In genomic region chr12:67382206-67382871, GRCh38 we compare ENCODE assay signal across 28 cellular contexts.
DNase-seq lines count a peak whose midpoint lies in the region; ATAC-seq and TF ChIP-seq lines count a peak whose summit lies in the region.
"Had no signal": no experiment of that assay in that cellular context is flagged by ENCODE, and none has a peak within 500 bp of the region (broad histone marks: within the 10 kb centered on the region; RNA-seq: fewer than 3 reads in every experiment).

No MANE protein-coding gene starts in this region.

- no peaks in the 10 kb centered on the region for H3K79me2 ChIP-seq in neural progenitor cell (ENCODE audit: low read depth)
- H3K79me2 ChIP-seq in trophoblast cell (ENCODE audit: control insufficient read depth, insufficient read depth, low read length, poor library complexity): no peaks in the 10 kb centered on the region

- H3K27ac ChIP-seq in left lung (peak overlapping the region in 1 of 2 donors; percentile 22), neural progenitor cell (no peak overlapping the region), trophoblast cell (ENCODE audit: low read depth, low read length) (no peak overlapping the region)
- H3K27ac ChIP-seq: BLaER1 treated with 17β-estradiol and CSF1 and Interleukin-3, amounts not matched to agents 10 nM and 100 nM; foreskin keratinocyte; neutrophil had no signal

- no peak overlapping the region for H2AFZ ChIP-seq in neural progenitor cell (replicated peaks)
- no peak overlapping the region for H2AFZ ChIP-seq in trophoblast cell (ENCODE audit: insufficient read depth, low read length, poor library complexity)

- H3K27me3 Mint-ChIP-seq in neural progenitor cell (ENCODE audit: insufficient read depth, low read depth): no peaks in the 10 kb centered on the region
- H3K27me3 Mint-ChIP-seq in activated CD4-positive, alpha-beta memory T cell treated with anti-CD3 and anti-CD28 coated beads, Interleukin-2, amount 10 ng/mL, durations not matched to agents 7 days and 5 days: peaks cover 1% of the 10 kb centered on the region
- H3K27me3 Mint-ChIP-seq: activated CD8-positive, alpha-beta T cell treated with anti-CD3 and anti-CD28 coated beads for 36 hours; dendritic cell treated with granulocyte-macrophage colony-stimulating factor and Interleukin-4, amounts not matched to agents 40 ng/mL and 50 ng/mL, for 4 days; stimulated activated naive CD8-positive, alpha-beta T cell treated with anti-CD3 and anti-CD28 coated beads, Interleukin-15, amount 100 ng/mL, for 72 hours had no signal

- no peak overlapping the region for H3K4me2 ChIP-seq in neural progenitor cell
- no peak overlapping the region for H3K4me2 ChIP-seq in trophoblast cell (ENCODE audit: low read length)
- H3K4me2 ChIP-seq: BLaER1 treated with 17β-estradiol and CSF1 and Interleukin-3, amounts not matched to agents 10 nM and 100 nM had no signal

- no peaks in the 10 kb centered on the region for H3K79me1 ChIP-seq in trophoblast cell (ENCODE audit: low read length)

- ATAC-seq in HG02885 (IDR thresholded peaks at IDR 0.05; ENCODE audit: poor library complexity, unreplicated experiment) (peak; percentile 38), left lung (peak; percentile 36)
- ATAC-seq: activated CD8-positive, alpha-beta T cell treated with anti-CD3 and anti-CD28 coated beads for 36 hours; foreskin keratinocyte; Right ventricle myocardium inferior; stimulated activated naive CD8-positive, alpha-beta T cell treated with anti-CD3 and anti-CD28 coated beads, Interleukin-15, amount 100 ng/mL, for 72 hours had no signal

- no peak overlapping the region for H3K23ac ChIP-seq in trophoblast cell (ENCODE audit: low read length)

- H3F3A ChIP-seq in neural progenitor cell (ENCODE audit: low read depth): no peaks in the 10 kb centered on the region

- TF ChIP-seq CTCF in choroid plexus epithelial cell (conservative IDR thresholded peaks at IDR 0.05; ENCODE audit: low read depth, low read length) (no peak), left lung (IDR thresholded peaks at IDR 0.05) (no peak), neural progenitor cell (IDR thresholded peaks at IDR 0.05) (no peak)

- no peak overlapping the region for H3K4me3 Mint-ChIP-seq in neural progenitor cell
- no peak overlapping the region for H3K4me3 Mint-ChIP-seq in activated CD4-positive, alpha-beta memory T cell treated with anti-CD3 and anti-CD28 coated beads, Interleukin-2, amount 10 ng/mL, durations not matched to agents 7 days and 5 days
- H3K4me3 Mint-ChIP-seq: activated CD8-positive, alpha-beta T cell treated with anti-CD3 and anti-CD28 coated beads for 36 hours; dendritic cell treated with granulocyte-macrophage colony-stimulating factor and Interleukin-4, amounts not matched to agents 40 ng/mL and 50 ng/mL, for 4 days; stimulated activated naive CD8-positive, alpha-beta T cell treated with anti-CD3 and anti-CD28 coated beads, Interleukin-15, amount 100 ng/mL, for 72 hours had no signal

- no peak overlapping the region for H2AK5ac ChIP-seq in trophoblast cell (ENCODE audit: low read length)

- H3K27ac Mint-ChIP-seq in neural progenitor cell: no peak overlapping the region
- H3K27ac Mint-ChIP-seq in activated CD4-positive, alpha-beta memory T cell treated with anti-CD3 and anti-CD28 coated beads, Interleukin-2, amount 10 ng/mL, durations not matched to agents 7 days and 5 days: no peak overlapping the region
- H3K27ac Mint-ChIP-seq: activated CD8-positive, alpha-beta T cell treated with anti-CD3 and anti-CD28 coated beads for 36 hours; dendritic cell treated with granulocyte-macrophage colony-stimulating factor and Interleukin-4, amounts not matched to agents 40 ng/mL and 50 ng/mL, for 4 days had no signal

- no peaks in the 10 kb centered on the region for H3K36me3 ChIP-seq in left lung
- H3K36me3 ChIP-seq in neural progenitor cell: no peaks in the 10 kb centered on the region
- H3K36me3 ChIP-seq in trophoblast cell (ENCODE audit: control insufficient read depth in 1 of 2, insufficient read depth in 2 of 2, low read length in 2 of 2): no peaks in the 10 kb centered on the region
- H3K36me3 ChIP-seq: BLaER1 treated with 17β-estradiol and CSF1 and Interleukin-3, amounts not matched to agents 10 nM and 100 nM; HAP-1; neutrophil; tibial nerve had no signal

- H3K4me3 ChIP-seq in choroid plexus epithelial cell (ENCODE audit: low read depth, low read length) (no peak overlapping the region), left lung (no peak overlapping the region), neural progenitor cell (no peak overlapping the region), trophoblast cell (ENCODE audit: low read depth, low read length) (no peak overlapping the region)
- H3K4me3 ChIP-seq: BLaER1 treated with 17β-estradiol and CSF1 and Interleukin-3, amounts not matched to agents 10 nM and 100 nM; HAP-1; lung; tibial nerve had no signal

- H3K27me3 ChIP-seq in left lung (no peaks in the 10 kb centered on the region), neural progenitor cell (no peaks in the 10 kb centered on the region), trophoblast cell (ENCODE audit: insufficient read depth, low read length) (no peaks in the 10 kb centered on the region)
- H3K27me3 ChIP-seq: BLaER1 treated with 17β-estradiol and CSF1 and Interleukin-3, amounts not matched to agents 10 nM and 100 nM; foreskin keratinocyte; neutrophil; tibial nerve had no signal

- no peak overlapping the region for H3K14ac ChIP-seq in trophoblast cell (ENCODE audit: low read length)

- DNase-seq in AG08396 (ENCODE audit: low spot score) (peak; percentile 20), choroid plexus epithelial cell (ENCODE audit: low read depth) (peak; percentile 65), left lung (no peak), neural progenitor cell (ENCODE audit: low spot score) (no peak), trophoblast cell (no peak), retina (no peak)
- DNase-seq in activated CD4-positive, alpha-beta memory T cell treated with anti-CD3 and anti-CD28 coated beads, Interleukin-2, amount 10 ng/mL, durations not matched to agents 7 days and 5 days: no peak
- DNase-seq: activated CD4-positive, CD25-positive, alpha-beta regulatory T cell; activated CD8-positive, alpha-beta T cell treated with anti-CD3 and anti-CD28 coated beads for 36 hours; activated effector memory CD4-positive, alpha-beta T cell treated with anti-CD3 and anti-CD28 coated beads, Interleukin-2, amount 50 U/mL, for 16 hours; activated T-cell treated with anti-CD3 and anti-CD28 coated beads for 4 hours; EL; foreskin keratinocyte; Kasumi-1; NCI-H1105 treated with DMSO at 0.1 percent for 48 hours; NCI-H2081; NCI-H446 treated with DMSO at 0.1 percent for 48 hours; OCI-M1; stimulated activated CD4-positive, alpha-beta T cell treated with anti-CD3 and anti-CD28 coated beads, Interleukin-4, amount 100 ng/mL, for 4 hours; stimulated activated naive CD8-positive, alpha-beta T cell treated with anti-CD3 and anti-CD28 coated beads, Interleukin-15, amount 100 ng/mL, for 72 hours had no signal

- no peak overlapping the region for H3K18ac ChIP-seq in trophoblast cell (ENCODE audit: low read length)

- no peaks in the 10 kb centered on the region for H3K4me1 Mint-ChIP-seq in neural progenitor cell
- peaks cover 4% of the 10 kb centered on the region for H3K4me1 Mint-ChIP-seq in activated CD4-positive, alpha-beta memory T cell treated with anti-CD3 and anti-CD28 coated beads, Interleukin-2, amount 10 ng/mL, durations not matched to agents 7 days and 5 days

- no peak overlapping the region for H4K91ac ChIP-seq in trophoblast cell (ENCODE audit: low read depth, low read length)

- no peak overlapping the region for H2BK12ac ChIP-seq in trophoblast cell (ENCODE audit: low read length)

- H3K4me1 ChIP-seq in left lung (no peaks in the 10 kb centered on the region), neural progenitor cell (no peaks in the 10 kb centered on the region), trophoblast cell (ENCODE audit: control insufficient read depth in 1 of 2, insufficient read depth in 2 of 2, low read length in 2 of 2) (peaks cover 0 to 3% of the 10 kb centered on the region in 2 experiments)
- H3K4me1 ChIP-seq: BLaER1 treated with 17β-estradiol and CSF1 and Interleukin-3, amounts not matched to agents 10 nM and 100 nM; HAP-1; tibial nerve had no signal

- WGBS in trophoblast cell (ENCODE audit: extremely low coverage, insufficient coverage, insufficient read length): no CpG with 5 or more reads among the region's 5 CpGs

- H4K8ac ChIP-seq in trophoblast cell (ENCODE audit: low read depth, low read length): no peak overlapping the region

- CTCF ChIA-PET in activated CD4-positive, alpha-beta memory T cell treated with anti-CD3 and anti-CD28 coated beads, Interleukin-2, amount 10 ng/mL, durations not matched to agents 7 days and 5 days (lab: Charles Lee): interaction anchor here (0.6 kb wide), 1 partner anchor 132 kb away, joined by 3 read pairs; no protein-coding TSS in a partner anchor

- no peak overlapping the region for H3K4ac ChIP-seq in trophoblast cell (ENCODE audit: low read depth, low read length)

- intact Hi-C loops in left lung (cut with DNase I): no loop called here

- H3K36me3 Mint-ChIP-seq in neural progenitor cell: no peaks in the 10 kb centered on the region
- no peaks in the 10 kb centered on the region for H3K36me3 Mint-ChIP-seq in activated CD4-positive, alpha-beta memory T cell treated with anti-CD3 and anti-CD28 coated beads, Interleukin-2, amount 10 ng/mL, durations not matched to agents 7 days and 5 days (ENCODE audit: low read depth)

- H2BK120ac ChIP-seq in trophoblast cell (ENCODE audit: insufficient read depth, low read length, poor library complexity): no peak overlapping the region

- H3K9me3 ChIP-seq in left lung (no peaks in the 10 kb centered on the region), neural progenitor cell (ENCODE audit: low read depth) (no peaks in the 10 kb centered on the region), trophoblast cell (ENCODE audit: insufficient read depth, low read depth, low read length) (no peaks in the 10 kb centered on the region)
- H3K9me3 ChIP-seq: HAP-1, neutrophil, tibial nerve had no signal

- POLR2A ChIA-PET in activated CD4-positive, alpha-beta memory T cell treated with anti-CD3 and anti-CD28 coated beads, Interleukin-2, amount 10 ng/mL, durations not matched to agents 7 days and 5 days (lab: Charles Lee): no interaction called here

- H4K20me1 ChIP-seq in neural progenitor cell (ENCODE audit: low read depth): no peaks in the 10 kb centered on the region
- H4K20me1 ChIP-seq: BLaER1 treated with 17β-estradiol and CSF1 and Interleukin-3, amounts not matched to agents 10 nM and 100 nM had no signal

- H4K12ac ChIP-seq in trophoblast cell (ENCODE audit: low read depth, low read length): no peak overlapping the region

- no peaks in the 10 kb centered on the region for H3K9me3 Mint-ChIP-seq in neural progenitor cell
- H3K9me3 Mint-ChIP-seq in activated CD4-positive, alpha-beta memory T cell treated with anti-CD3 and anti-CD28 coated beads, Interleukin-2, amount 10 ng/mL, durations not matched to agents 7 days and 5 days: no peaks in the 10 kb centered on the region
- H3K9me3 Mint-ChIP-seq: activated CD8-positive, alpha-beta T cell treated with anti-CD3 and anti-CD28 coated beads for 36 hours; dendritic cell treated with granulocyte-macrophage colony-stimulating factor and Interleukin-4, amounts not matched to agents 40 ng/mL and 50 ng/mL, for 4 days; stimulated activated naive CD8-positive, alpha-beta T cell treated with anti-CD3 and anti-CD28 coated beads, Interleukin-15, amount 100 ng/mL, for 72 hours had no signal

- H3K9ac ChIP-seq in neural progenitor cell (no peak overlapping the region), trophoblast cell (ENCODE audit: low read length) (no peak overlapping the region)
- H3K9ac ChIP-seq: BLaER1 treated with 17β-estradiol and CSF1 and Interleukin-3, amounts not matched to agents 10 nM and 100 nM had no signal

- no peak overlapping the region for H2BK5ac ChIP-seq in trophoblast cell (ENCODE audit: low read depth, low read length, poor library complexity)

Comparison
In these comparisons a context has a peak if more than half of its experiments do, and no peak if none do; other contexts are left out.
1. DNase-seq: peak in AG08396 (single experiment) and choroid plexus epithelial cell (single experiment); none in left lung (0 of 2), neural progenitor cell (single experiment), trophoblast cell (0 of 2), activated CD4-positive, alpha-beta memory T cell treated with anti-CD3 and anti-CD28 coated beads, Interleukin-2, amount 10 ng/mL, durations not matched to agents 7 days and 5 days (single experiment) and retina (single experiment).